ENCODE assay signal across 1 cellular context in the genomic region with DNA sequence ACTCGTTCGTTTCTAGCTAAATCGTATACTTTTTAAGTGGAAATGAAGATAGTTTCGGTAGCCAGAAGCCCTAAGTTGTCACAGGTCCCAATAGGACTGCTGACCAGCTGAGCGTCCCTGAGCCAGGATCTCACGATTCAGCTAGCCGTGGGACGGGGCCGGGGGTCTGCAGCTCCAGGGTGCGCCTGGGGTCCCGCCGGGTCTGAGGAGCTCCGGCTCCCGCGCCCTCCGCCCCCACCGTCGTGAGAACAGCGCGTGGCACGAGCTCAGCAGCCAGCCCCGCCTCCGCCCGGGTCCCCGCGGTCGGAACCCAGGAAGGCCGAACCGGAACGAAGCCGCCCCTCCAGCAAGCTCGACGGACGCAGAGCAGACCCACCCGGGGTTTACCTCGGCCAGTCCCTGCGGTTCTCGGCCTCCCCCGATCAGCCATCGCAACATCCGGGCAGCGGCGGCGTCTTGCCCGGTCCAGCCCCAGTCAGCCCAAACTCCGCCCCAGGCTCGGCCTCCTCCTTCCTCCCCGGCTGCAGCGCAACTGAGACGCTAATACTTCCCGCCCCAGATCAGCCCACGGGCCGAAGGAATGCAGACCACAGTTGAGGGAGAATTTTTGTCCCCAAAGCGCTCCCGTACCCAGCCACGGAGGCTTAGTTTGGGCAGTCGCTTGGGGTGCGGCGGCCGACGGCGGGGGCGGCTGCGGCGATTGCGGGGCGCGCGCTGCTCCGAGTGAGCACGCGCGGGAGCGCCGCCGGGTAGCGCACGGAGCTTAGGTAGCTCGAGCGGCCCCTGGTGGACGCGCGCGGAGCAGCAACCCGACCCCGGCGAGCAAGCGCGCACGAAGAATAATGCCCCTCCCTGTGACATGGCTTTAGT.
A peak's percentile ranks its signal among the peaks of the same experiment; 100 is the strongest.
TF ChIP-seq lines count a peak whose summit lies in the region.

A gene with protein sequence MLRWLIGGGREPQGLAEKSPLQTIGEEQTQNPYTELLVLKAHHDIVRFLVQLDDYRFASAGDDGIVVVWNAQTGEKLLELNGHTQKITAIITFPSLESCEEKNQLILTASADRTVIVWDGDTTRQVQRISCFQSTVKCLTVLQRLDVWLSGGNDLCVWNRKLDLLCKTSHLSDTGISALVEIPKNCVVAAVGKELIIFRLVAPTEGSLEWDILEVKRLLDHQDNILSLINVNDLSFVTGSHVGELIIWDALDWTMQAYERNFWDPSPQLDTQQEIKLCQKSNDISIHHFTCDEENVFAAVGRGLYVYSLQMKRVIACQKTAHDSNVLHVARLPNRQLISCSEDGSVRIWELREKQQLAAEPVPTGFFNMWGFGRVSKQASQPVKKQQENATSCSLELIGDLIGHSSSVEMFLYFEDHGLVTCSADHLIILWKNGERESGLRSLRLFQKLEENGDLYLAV (minus strand): TSS at position 534 of the 870 bp plus-strand sequence. CDS start 96 bp downstream, at position 438.

TF ChIP-seq in HepG2, 621 proteins besides CTCF, POLR2A, EP300 and RAD21 (continued from another document and continues in another):
- TF ChIP-seq, protein P1, sequence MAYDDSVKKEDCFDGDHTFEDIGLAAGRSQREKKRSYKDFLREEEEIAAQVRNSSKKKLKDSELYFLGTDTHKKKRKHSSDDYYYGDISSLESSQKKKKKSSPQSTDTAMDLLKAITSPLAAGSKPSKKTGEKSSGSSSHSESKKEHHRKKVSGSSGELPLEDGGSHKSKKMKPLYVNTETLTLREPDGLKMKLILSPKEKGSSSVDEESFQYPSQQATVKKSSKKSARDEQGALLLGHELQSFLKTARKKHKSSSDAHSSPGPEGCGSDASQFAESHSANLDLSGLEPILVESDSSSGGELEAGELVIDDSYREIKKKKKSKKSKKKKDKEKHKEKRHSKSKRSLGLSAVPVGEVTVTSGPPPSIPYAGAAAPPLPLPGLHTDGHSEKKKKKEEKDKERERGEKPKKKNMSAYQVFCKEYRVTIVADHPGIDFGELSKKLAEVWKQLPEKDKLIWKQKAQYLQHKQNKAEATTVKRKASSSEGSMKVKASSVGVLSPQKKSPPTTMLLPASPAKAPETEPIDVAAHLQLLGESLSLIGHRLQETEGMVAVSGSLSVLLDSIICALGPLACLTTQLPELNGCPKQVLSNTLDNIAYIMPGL (CRISPR knock-in tag; IDR thresholded peaks at IDR 0.05; ENCODE audit: borderline replicate concordance in 1 of 2, low read depth in 1 of 2) = peak; percentile 95 to 96
- TF ChIP-seq, protein P2, sequence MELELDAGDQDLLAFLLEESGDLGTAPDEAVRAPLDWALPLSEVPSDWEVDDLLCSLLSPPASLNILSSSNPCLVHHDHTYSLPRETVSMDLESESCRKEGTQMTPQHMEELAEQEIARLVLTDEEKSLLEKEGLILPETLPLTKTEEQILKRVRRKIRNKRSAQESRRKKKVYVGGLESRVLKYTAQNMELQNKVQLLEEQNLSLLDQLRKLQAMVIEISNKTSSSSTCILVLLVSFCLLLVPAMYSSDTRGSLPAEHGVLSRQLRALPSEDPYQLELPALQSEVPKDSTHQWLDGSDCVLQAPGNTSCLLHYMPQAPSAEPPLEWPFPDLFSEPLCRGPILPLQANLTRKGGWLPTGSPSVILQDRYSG (CRISPR knock-in tag; IDR thresholded peaks at IDR 0.05) = no peak
- TF ChIP-seq ZNF605 (CRISPR knock-in tag; IDR thresholded peaks at IDR 0.05) (peak; percentile 65), ZNF501 (CRISPR knock-in tag; IDR thresholded peaks at IDR 0.05) (peak; percentile 88), MBNL3 (CRISPR knock-in tag; conservative IDR thresholded peaks at IDR 0.05) (no peak), ZNF879 (CRISPR knock-in tag; IDR thresholded peaks at IDR 0.05) (no peak), ATAD3A (CRISPR knock-in tag; IDR thresholded peaks at IDR 0.05) (no peak; the same call in 1 of the 2 replicates), MAZ (IDR thresholded peaks at IDR 0.05; ENCODE audit: borderline replicate concordance, low read depth, low read length) (peak; percentile 30), MAZ (CRISPR knock-in tag; IDR thresholded peaks at IDR 0.05; ENCODE audit: low read depth) (peak; percentile 90), ZNF460 (CRISPR knock-in tag; IDR thresholded peaks at IDR 0.05; ENCODE audit: borderline replicate concordance) (0 out of 2 replicates have a peak, but pooled peaks have one; percentile 11), ZNF724P (CRISPR knock-in tag; IDR thresholded peaks at IDR 0.05; ENCODE audit: borderline replicate concordance) (peak; percentile 49; the same call in 1 of the 2 replicates), ZNF577 (CRISPR knock-in tag; IDR thresholded peaks at IDR 0.05; ENCODE audit: borderline replicate concordance, low read depth) (0 out of 2 replicates have a peak, but pooled peaks have one; percentile 58), ZNF720 (CRISPR knock-in tag; IDR thresholded peaks at IDR 0.05) (no peak), ZNF260 (CRISPR knock-in tag; IDR thresholded peaks at IDR 0.05; ENCODE audit: borderline replicate concordance, low read depth) (no peak), DR1 (CRISPR knock-in tag; IDR thresholded peaks at IDR 0.05) (peak; percentile 62; the same call in 1 of the 2 replicates), ZC3H4 (CRISPR knock-in tag; IDR thresholded peaks at IDR 0.05; ENCODE audit: borderline replicate concordance) (no peak), ZBTB1 (CRISPR knock-in tag; IDR thresholded peaks at IDR 0.05; ENCODE audit: borderline replicate concordance) (0 out of 2 replicates have a peak, but pooled peaks have one; percentile 23), SOX13 (IDR thresholded peaks at IDR 0.05) (no peak), SOX13 (CRISPR knock-in tag; conservative IDR thresholded peaks at IDR 0.05 in 1 of 2, IDR thresholded peaks at IDR 0.05 in 1 of 2) (no peak), PCBP1 (IDR thresholded peaks at IDR 0.05; ENCODE audit: borderline replicate concordance, low read depth, low read length) (no peak), YEATS2 (CRISPR knock-in tag; IDR thresholded peaks at IDR 0.05; ENCODE audit: borderline replicate concordance) (peak; percentile 77; the same call in 1 of the 2 replicates), ZNF253 (CRISPR knock-in tag; IDR thresholded peaks at IDR 0.05; ENCODE audit: borderline replicate concordance) (peak; percentile 89; the same call in 1 of the 2 replicates), YY1 (IDR thresholded peaks at IDR 0.05; ENCODE audit: insufficient read depth, insufficient replicate concordance, low read depth, low read length) (peak; percentile 18), GABPA (IDR thresholded peaks at IDR 0.05; ENCODE audit: low read depth, low read length) (0 out of 2 replicates have a peak, but pooled peaks have one; percentile 28), GABPA (CRISPR knock-in tag; IDR thresholded peaks at IDR 0.05; ENCODE audit: low read depth) (no peak; the same call in 1 of the 2 replicates), GFI1 (CRISPR knock-in tag; IDR thresholded peaks at IDR 0.05; ENCODE audit: borderline replicate concordance) (peak; percentile 35; the same call in 1 of the 2 replicates), ZNF383 (CRISPR knock-in tag; IDR thresholded peaks at IDR 0.05; ENCODE audit: borderline replicate concordance) (peak; percentile 93; the same call in 1 of the 2 replicates), ZSCAN22 (CRISPR knock-in tag; IDR thresholded peaks at IDR 0.05) (peak; percentile 38; the same call in 1 of the 2 replicates), ZMYM3 (CRISPR knock-in tag; IDR thresholded peaks at IDR 0.05) (peak; percentile 75; the same call in 1 of the 2 replicates), MIER3 (CRISPR knock-in tag; IDR thresholded peaks at IDR 0.05; ENCODE audit: borderline replicate concordance) (0 out of 2 replicates have a peak, but pooled peaks have one; percentile 27), RFXAP (CRISPR knock-in tag; IDR thresholded peaks at IDR 0.05; ENCODE audit: borderline replicate concordance) (peak; percentile 24; the same call in 1 of the 2 replicates), PRMT3 (CRISPR knock-in tag; IDR thresholded peaks at IDR 0.05; ENCODE audit: borderline replicate concordance, low read depth) (0 out of 2 replicates have a peak, but pooled peaks have one; percentile 83), NFE2L1 (CRISPR knock-in tag; IDR thresholded peaks at IDR 0.05; ENCODE audit: borderline replicate concordance) (no peak), GABPB1 (CRISPR knock-in tag; IDR thresholded peaks at IDR 0.05) (peak; percentile 89), ZNF468 (CRISPR knock-in tag; IDR thresholded peaks at IDR 0.05) (0 out of 2 replicates have a peak, but pooled peaks have one; percentile 27), SMC3 (IDR thresholded peaks at IDR 0.05; ENCODE audit: low read length) (peak; percentile 19; the same call in 1 of the 2 replicates), MED13 (CRISPR knock-in tag; IDR thresholded peaks at IDR 0.05) (peak; percentile 35; the same call in 1 of the 2 replicates), ZNF550 (CRISPR knock-in tag; IDR thresholded peaks at IDR 0.05; ENCODE audit: borderline replicate concordance) (no peak), ZSCAN25 (CRISPR knock-in tag; IDR thresholded peaks at IDR 0.05) (no peak), NONO (IDR thresholded peaks at IDR 0.05) (no peak), NONO (CRISPR knock-in tag; conservative IDR thresholded peaks at IDR 0.05) (peak; percentile 83; the same call in 1 of the 2 replicates), ZNF761 (CRISPR knock-in tag; conservative IDR thresholded peaks at IDR 0.05) (peak; percentile 58; the same call in 1 of the 2 replicates)
- TF ChIP-seq, protein P3, sequence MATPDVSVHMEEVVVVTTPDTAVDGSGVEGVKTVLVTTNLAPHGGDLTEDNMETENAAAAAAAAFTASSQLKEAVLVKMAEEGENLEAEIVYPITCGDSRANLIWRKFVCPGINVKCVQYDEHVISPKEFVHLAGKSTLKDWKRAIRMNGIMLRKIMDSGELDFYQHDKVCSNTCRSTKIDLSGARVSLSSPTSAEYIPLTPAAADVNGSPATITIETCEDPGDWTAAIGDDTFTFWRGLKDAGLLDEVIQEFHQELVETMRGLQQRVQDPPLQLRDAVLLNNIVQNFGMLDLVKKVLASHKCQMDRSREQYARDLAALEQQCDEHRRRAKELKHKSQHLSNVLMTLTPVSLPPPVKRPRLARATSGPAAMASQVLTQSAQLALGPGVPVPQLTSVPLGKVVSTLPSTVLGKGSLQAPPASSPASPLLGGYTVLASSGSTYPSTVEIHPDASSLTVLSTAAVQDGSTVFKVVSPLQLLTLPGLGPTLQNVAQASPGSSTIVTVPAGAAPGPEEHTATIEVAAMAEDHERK (CRISPR knock-in tag; IDR thresholded peaks at IDR 0.05; ENCODE audit: low read depth) = 0 out of 2 replicates have a peak, but pooled peaks have one; percentile 47
- TF ChIP-seq, protein P4, sequence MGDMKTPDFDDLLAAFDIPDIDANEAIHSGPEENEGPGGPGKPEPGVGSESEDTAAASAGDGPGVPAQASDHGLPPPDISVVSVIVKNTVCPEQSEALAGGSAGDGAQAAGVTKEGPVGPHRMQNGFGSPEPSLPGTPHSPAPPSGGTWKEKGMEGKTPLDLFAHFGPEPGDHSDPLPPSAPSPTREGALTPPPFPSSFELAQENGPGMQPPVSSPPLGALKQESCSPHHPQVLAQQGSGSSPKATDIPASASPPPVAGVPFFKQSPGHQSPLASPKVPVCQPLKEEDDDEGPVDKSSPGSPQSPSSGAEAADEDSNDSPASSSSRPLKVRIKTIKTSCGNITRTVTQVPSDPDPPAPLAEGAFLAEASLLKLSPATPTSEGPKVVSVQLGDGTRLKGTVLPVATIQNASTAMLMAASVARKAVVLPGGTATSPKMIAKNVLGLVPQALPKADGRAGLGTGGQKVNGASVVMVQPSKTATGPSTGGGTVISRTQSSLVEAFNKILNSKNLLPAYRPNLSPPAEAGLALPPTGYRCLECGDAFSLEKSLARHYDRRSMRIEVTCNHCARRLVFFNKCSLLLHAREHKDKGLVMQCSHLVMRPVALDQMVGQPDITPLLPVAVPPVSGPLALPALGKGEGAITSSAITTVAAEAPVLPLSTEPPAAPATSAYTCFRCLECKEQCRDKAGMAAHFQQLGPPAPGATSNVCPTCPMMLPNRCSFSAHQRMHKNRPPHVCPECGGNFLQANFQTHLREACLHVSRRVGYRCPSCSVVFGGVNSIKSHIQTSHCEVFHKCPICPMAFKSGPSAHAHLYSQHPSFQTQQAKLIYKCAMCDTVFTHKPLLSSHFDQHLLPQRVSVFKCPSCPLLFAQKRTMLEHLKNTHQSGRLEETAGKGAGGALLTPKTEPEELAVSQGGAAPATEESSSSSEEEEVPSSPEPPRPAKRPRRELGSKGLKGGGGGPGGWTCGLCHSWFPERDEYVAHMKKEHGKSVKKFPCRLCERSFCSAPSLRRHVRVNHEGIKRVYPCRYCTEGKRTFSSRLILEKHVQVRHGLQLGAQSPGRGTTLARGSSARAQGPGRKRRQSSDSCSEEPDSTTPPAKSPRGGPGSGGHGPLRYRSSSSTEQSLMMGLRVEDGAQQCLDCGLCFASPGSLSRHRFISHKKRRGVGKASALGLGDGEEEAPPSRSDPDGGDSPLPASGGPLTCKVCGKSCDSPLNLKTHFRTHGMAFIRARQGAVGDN (CRISPR knock-in tag; IDR thresholded peaks at IDR 0.05) = peak; percentile 95
- TF ChIP-seq, protein P5, sequence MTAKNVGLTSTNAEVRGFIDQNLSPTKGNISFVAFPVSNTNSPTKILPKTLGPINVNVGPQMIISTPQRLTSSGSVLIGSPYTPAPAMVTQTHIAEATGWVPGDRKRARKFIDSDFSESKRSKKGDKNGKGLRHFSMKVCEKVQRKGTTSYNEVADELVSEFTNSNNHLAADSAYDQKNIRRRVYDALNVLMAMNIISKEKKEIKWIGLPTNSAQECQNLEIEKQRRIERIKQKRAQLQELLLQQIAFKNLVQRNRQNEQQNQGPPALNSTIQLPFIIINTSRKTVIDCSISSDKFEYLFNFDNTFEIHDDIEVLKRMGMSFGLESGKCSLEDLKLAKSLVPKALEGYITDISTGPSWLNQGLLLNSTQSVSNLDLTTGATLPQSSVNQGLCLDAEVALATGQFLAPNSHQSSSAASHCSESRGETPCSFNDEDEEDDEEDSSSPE (CRISPR knock-in tag; IDR thresholded peaks at IDR 0.05) = peak; percentile 81
- TF ChIP-seq, protein P6, sequence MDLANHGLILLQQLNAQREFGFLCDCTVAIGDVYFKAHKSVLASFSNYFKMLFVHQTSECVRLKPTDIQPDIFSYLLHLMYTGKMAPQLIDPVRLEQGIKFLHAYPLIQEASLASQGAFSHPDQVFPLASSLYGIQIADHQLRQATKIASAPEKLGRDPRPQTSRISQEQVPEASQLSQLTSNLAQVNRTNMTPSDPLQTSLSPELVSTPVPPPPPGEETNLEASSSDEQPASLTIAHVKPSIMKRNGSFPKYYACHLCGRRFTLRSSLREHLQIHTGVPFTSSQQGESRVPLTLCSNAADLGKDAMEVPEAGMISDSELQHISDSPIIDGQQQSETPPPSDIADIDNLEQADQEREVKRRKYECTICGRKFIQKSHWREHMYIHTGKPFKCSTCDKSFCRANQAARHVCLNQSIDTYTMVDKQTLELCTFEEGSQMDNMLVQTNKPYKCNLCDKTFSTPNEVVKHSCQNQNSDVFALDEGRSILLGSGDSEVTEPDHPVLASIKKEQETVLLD (CRISPR knock-in tag; IDR thresholded peaks at IDR 0.05; ENCODE audit: low read depth) = peak; percentile 45; the same call in 1 of the 2 replicates
- TF ChIP-seq, protein P7, sequence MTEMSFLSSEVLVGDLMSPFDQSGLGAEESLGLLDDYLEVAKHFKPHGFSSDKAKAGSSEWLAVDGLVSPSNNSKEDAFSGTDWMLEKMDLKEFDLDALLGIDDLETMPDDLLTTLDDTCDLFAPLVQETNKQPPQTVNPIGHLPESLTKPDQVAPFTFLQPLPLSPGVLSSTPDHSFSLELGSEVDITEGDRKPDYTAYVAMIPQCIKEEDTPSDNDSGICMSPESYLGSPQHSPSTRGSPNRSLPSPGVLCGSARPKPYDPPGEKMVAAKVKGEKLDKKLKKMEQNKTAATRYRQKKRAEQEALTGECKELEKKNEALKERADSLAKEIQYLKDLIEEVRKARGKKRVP (CRISPR knock-in tag; IDR thresholded peaks at IDR 0.05) = peak in 1 of 2 experiments; percentile 28; a peak in 1 of 4 replicates
- TF ChIP-seq, protein P8, sequence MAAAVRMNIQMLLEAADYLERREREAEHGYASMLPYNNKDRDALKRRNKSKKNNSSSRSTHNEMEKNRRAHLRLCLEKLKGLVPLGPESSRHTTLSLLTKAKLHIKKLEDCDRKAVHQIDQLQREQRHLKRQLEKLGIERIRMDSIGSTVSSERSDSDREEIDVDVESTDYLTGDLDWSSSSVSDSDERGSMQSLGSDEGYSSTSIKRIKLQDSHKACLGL (CRISPR knock-in tag; IDR thresholded peaks at IDR 0.05) = peak; percentile 79; the same call in 1 of the 2 replicates
